In the genomic region with DNA sequence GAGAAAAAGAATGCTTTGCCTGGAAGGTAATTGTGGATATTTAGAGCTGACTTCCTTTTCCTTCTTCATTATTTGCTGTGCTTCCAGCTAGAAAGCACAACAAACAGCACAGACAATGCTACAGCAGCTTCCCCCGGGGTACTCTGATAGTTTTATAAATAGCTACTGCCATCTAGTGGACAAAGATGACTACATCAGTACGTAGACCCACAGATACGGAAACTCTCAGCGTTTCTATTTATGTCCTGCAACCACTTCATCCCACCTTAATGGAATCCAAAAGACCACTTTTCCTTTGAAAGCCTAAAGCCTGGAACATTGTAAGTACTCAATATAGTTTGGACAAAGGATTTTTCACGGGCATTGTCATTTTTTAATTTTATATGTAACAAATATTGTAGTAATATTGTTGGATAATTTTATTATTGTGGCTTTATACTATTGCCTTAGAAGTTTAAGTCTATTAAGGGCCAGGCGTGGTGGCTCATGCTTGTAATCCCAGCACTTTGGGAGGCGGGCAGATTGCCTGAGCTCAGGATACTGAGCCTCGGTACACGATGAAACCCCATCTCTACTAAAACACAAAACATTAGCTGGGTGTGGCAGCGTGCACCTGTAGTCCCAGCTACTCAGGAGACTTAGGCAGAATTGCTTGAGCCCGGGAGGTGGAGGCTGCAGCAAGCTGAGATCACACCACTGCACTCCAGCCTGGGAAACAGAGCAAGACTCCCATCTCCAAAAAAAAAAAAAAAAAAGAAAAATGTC, we compare ENCODE assay signal across 8 cellular contexts. TPM values are rescaled to one million over a fixed set of nuclear protein-coding genes. Genes with fewer than 3 reads are reported as not detected.
DNase-seq lines count a peak whose midpoint lies in the region; ATAC-seq, FAIRE-seq and TF ChIP-seq lines count a peak whose summit lies in the region.

No MANE protein-coding gene starts in this region.

- intact Hi-C loops in transverse colon (cut with DNase I; ENCODE audit: low total_unique reads), result no loop called here

- no peak for DNase-seq in AG04449 (ENCODE audit: low read depth, low spot score)
- peak; percentile 33 for DNase-seq in GM12891 (ENCODE audit: insufficient read length, low spot score)
- DNase-seq in NAMALWA (ENCODE audit: low spot score), result peak; percentile 88
- DNase-seq in RPMI8226, result peak; percentile 71
- peak; percentile 79 to 81 for DNase-seq in cardiac fibroblast (ENCODE audit: low read depth in 2 of 2)
- peak; percentile 86 for DNase-seq in left kidney (ENCODE audit: low read depth, low spot score)
- no peak for DNase-seq in transverse colon

- WGBS in transverse colon (ENCODE audit: low coverage in 1 of 2), 2 donors, result 5 to 11% methylated on average over 7 to 11 of the region's 11 CpGs

- H3K4me3 ChIP-seq in AG04449 (ENCODE audit: low read depth, low read length), result no peak overlapping the region
- no peak overlapping the region for H3K4me3 ChIP-seq in cardiac fibroblast (replicated peaks in 1 of 2; ENCODE audit: low read depth in 2 of 2, low read length in 2 of 2)
- no peak overlapping the region for H3K4me3 ChIP-seq in transverse colon

- no peaks in the 10 kb centered on the region for H3K27me3 ChIP-seq in transverse colon

- no peak for TF ChIP-seq EP300 in transverse colon (IDR thresholded peaks at IDR 0.05; ENCODE audit: low read depth)

- ATAC-seq in HG02588 (IDR thresholded peaks at IDR 0.05; ENCODE audit: unreplicated experiment), result peak; percentile 71

- POLR2A ChIA-PET in AG04449 (lab: Yijun Ruan, JAX), result interaction anchor here (0.7 to 3.1 kb wide), 4 partner anchors 8 to 453 kb away, joined by 3 to 30 read pairs (median 4); a partner anchor contains a TSS

- peak overlapping the region; percentile 19 to 42 (median 26) for H3K27ac ChIP-seq in transverse colon

- no peaks in the 10 kb centered on the region for H3K9me3 ChIP-seq in transverse colon

- H3K36me3 ChIP-seq in transverse colon, result peaks cover 0 to 48% (median 21%) of the 10 kb centered on the region in 4 donors

- TF ChIP-seq CTCF in AG04449 (IDR thresholded peaks at IDR 0.05; ENCODE audit: insufficient read depth, low read length, missing control alignments) (peak; percentile 58), cardiac fibroblast (IDR thresholded peaks at IDR 0.05; ENCODE audit: low read depth, low read length) (peak; percentile 56), transverse colon (IDR thresholded peaks at IDR 0.05) (peak; percentile 63 to 77 (median 71))

- in situ Hi-C loops in transverse colon (cut with MboI; ENCODE audit: low pct_ligation_motif_present in 1 of 4, low pct_unique_long_range_greater_than_20kb in 1 of 4, low sequenced_read_pairs in 3 of 4), result no loop called here

- CTCF ChIA-PET in AG04449 (lab: Yijun Ruan, JAX), result interaction anchor here (0.6 to 6.7 kb wide), 32 partner anchors 7 to 474 kb away, joined by 3 to 60 read pairs (median 6); a partner anchor contains a TSS

- H3K4me1 ChIP-seq in transverse colon, result peaks cover 8 to 38% (median 12%) of the 10 kb centered on the region in 4 donors

- TF ChIP-seq POLR2A in GM12891 (IDR thresholded peaks at IDR 0.05; ENCODE audit: low read depth, low read length), result peak; percentile 76
- TF ChIP-seq POLR2A in transverse colon (IDR thresholded peaks at IDR 0.05), result no peak

- peak; percentile 52 for FAIRE-seq in GM12891 (lab: Jason Lieb, UNC)

TF ChIP-seq in GM12891, 5 proteins besides CTCF, POLR2A, EP300 and RAD21:
- TF ChIP-seq POU2F2 (IDR thresholded peaks at IDR 0.05; ENCODE audit: low read depth, low read length), result no peak
- TF ChIP-seq POLR2AphosphoS5 (IDR thresholded peaks at IDR 0.05; ENCODE audit: low read depth, low read length), result peak; percentile 83

RNA-seq across cellular contexts. Expression of a gene that starts 7.5 kb away (rescaled TPM):
- 1,692 TPM for polyA plus RNA-seq in GM12891 (2012; ENCODE audit: low read depth, missing spikeins)
- total RNA-seq in transverse colon, result 100 to 1,000 TPM; 183 to 783 (median 651) TPM

Comparison
In these comparisons a context has a peak if more than half of its experiments do, and no peak if none do; other contexts are left out.
1. DNase-seq: peak in GM12891 (single experiment), NAMALWA (single experiment), RPMI8226 (single experiment), cardiac fibroblast (2 of 2) and left kidney (single experiment); none in AG04449 (single experiment) and transverse colon (single experiment).
2. Peak in every context shown above with its lines, with median percentiles within 50 percentile points of each other: CTCF ChIP-seq.